ENCODE assay signal across 1 cellular context in genomic region chrX:40107291-40108083, GRCh38.
TF ChIP-seq lines count a peak whose summit lies in the region.

No MANE protein-coding gene starts in this region.

TF ChIP-seq in K562, 482 proteins besides CTCF, POLR2A, EP300 and RAD21 (continued from another document and continues in another):
- TF ChIP-seq CREB3L1 (IDR thresholded peaks at IDR 0.05; ENCODE audit: borderline replicate concordance, low read depth) = peak; percentile 68; the same call in 1 of the 2 replicates
- TF ChIP-seq ZNF398 (CRISPR knock-in tag; IDR thresholded peaks at IDR 0.05) = no peak
- 0 out of 2 replicates have a peak, but pooled peaks have one; percentile 42 for TF ChIP-seq HINFP (tag; conservative IDR thresholded peaks at IDR 0.05; ENCODE audit: low read depth)
- peak; percentile 54 for TF ChIP-seq ZBTB33 (CRISPR knock-in tag; IDR thresholded peaks at IDR 0.05)
- TF ChIP-seq ZNF23 (CRISPR knock-in tag; IDR thresholded peaks at IDR 0.05) = no peak
- no peak for TF ChIP-seq PBX2 (CRISPR knock-in tag; IDR thresholded peaks at IDR 0.05; ENCODE audit: low read depth)
- no peak for TF ChIP-seq PBX2 (tag; conservative IDR thresholded peaks at IDR 0.05; ENCODE audit: low read depth)
- TF ChIP-seq ZKSCAN1 (IDR thresholded peaks at IDR 0.05; ENCODE audit: low read depth, low read length) = no peak
- TF ChIP-seq MECOM (CRISPR knock-in tag; IDR thresholded peaks at IDR 0.05) = no peak
- TF ChIP-seq USF2 (CRISPR knock-in tag; IDR thresholded peaks at IDR 0.05) = no peak
- peak in 1 of 2 experiments; percentile 48; a peak in 1 of 4 replicates for TF ChIP-seq FOXA3 (CRISPR knock-in tag; conservative IDR thresholded peaks at IDR 0.05 in 1 of 2, IDR thresholded peaks at IDR 0.05 in 1 of 2)
- TF ChIP-seq NCOA2 (IDR thresholded peaks at IDR 0.05; ENCODE audit: partially characterized antibody in 2 of 2) = no peak
- TF ChIP-seq ZC3H4 (CRISPR knock-in tag; IDR thresholded peaks at IDR 0.05; ENCODE audit: borderline replicate concordance) = no peak
- no peak for TF ChIP-seq NR0B1 (IDR thresholded peaks at IDR 0.05; ENCODE audit: partially characterized antibody)
- peak in 1 of 2 experiments; percentile 45; a peak in 1 of 4 replicates for TF ChIP-seq TEAD1 (CRISPR knock-in tag; IDR thresholded peaks at IDR 0.05)
- no peak for TF ChIP-seq MCM5 (IDR thresholded peaks at IDR 0.05; ENCODE audit: low read depth)
- no peak for TF ChIP-seq BCOR (IDR thresholded peaks at IDR 0.05)
- TF ChIP-seq ZBTB5 (IDR thresholded peaks at IDR 0.05) = no peak
- no peak for TF ChIP-seq ZNF639 (CRISPR knock-in tag; conservative IDR thresholded peaks at IDR 0.05 in 1 of 2, IDR thresholded peaks at IDR 0.05 in 1 of 2)
- no peak for TF ChIP-seq TCF7L2 (IDR thresholded peaks at IDR 0.05; ENCODE audit: low read depth, low read length)
- no peak for TF ChIP-seq ARNT (IDR thresholded peaks at IDR 0.05)
- TF ChIP-seq GTF2F1 (IDR thresholded peaks at IDR 0.05; ENCODE audit: low read depth, low read length) = no peak
- TF ChIP-seq EZH2 (IDR thresholded peaks at IDR 0.05; ENCODE audit: borderline replicate concordance, low read depth, low read length) = no peak
- no peak for TF ChIP-seq THRAP3 (IDR thresholded peaks at IDR 0.05; ENCODE audit: borderline replicate concordance)
- no peak for TF ChIP-seq RCOR1 (IDR thresholded peaks at IDR 0.05; ENCODE audit: borderline replicate concordance in 1 of 2, low read depth in 2 of 2, low read length in 2 of 2)
- 0 out of 2 replicates have a peak, but pooled peaks have one; percentile 37 for TF ChIP-seq MTA3 (IDR thresholded peaks at IDR 0.05; ENCODE audit: borderline replicate concordance)
- TF ChIP-seq ATF4 (CRISPR knock-in tag; IDR thresholded peaks at IDR 0.05) = no peak
- no peak for TF ChIP-seq MAFF (IDR thresholded peaks at IDR 0.05; ENCODE audit: low read length)
- TF ChIP-seq CGGBP1 (CRISPR knock-in tag; IDR thresholded peaks at IDR 0.05) = no peak
- TF ChIP-seq REST (CRISPR knock-in tag; IDR thresholded peaks at IDR 0.05; ENCODE audit: low read depth) = no peak
- no peak for TF ChIP-seq ZNF12 (CRISPR knock-in tag; IDR thresholded peaks at IDR 0.05)
- no peak for TF ChIP-seq ZBTB2 (IDR thresholded peaks at IDR 0.05)
- TF ChIP-seq E2F3 (CRISPR knock-in tag; IDR thresholded peaks at IDR 0.05) = 0 out of 2 replicates have a peak, but pooled peaks have one; percentile 37
- no peak for TF ChIP-seq MTF1 (CRISPR knock-in tag; IDR thresholded peaks at IDR 0.05; ENCODE audit: borderline replicate concordance)
- TF ChIP-seq ZKSCAN8 (CRISPR knock-in tag; IDR thresholded peaks at IDR 0.05) = no peak
